Comparison of ENCODE assay signal across 14 cellular contexts in the genomic region with DNA sequence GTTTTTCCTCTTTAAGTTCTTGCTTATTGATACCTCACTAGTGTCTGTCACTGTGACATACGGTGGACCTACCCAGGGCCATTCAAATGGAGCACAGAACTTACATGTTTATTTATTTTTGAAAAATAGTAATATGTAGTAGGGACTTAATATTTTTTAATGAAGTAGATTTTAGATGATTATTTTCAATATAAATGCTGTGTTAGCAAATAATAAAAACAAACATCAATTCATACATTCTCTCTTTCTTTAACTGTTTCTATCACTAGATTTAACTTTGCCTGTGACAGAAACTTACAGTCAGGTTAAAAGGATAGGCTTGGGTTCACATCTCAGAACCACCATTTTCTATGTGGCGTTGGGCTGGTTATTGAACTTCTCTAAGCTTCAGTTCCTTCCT.
DNase-seq lines count a peak whose midpoint lies in the region; ATAC-seq and TF ChIP-seq lines count a peak whose summit lies in the region.
"Had no signal": no experiment of that assay in that cellular context is flagged by ENCODE, and none has a peak within 500 bp of the region (broad histone marks: within the 10 kb centered on the region; RNA-seq: fewer than 3 reads in every experiment).

No MANE protein-coding gene starts in this region.

- H2BK12ac ChIP-seq in mesenchymal stem cell (ENCODE audit: low read length in 2 of 2): no peak overlapping the region

- H3K79me2 ChIP-seq in OCI-LY1 (ENCODE audit: insufficient read depth, low read length): no peaks in the 10 kb centered on the region

- no peaks in the 10 kb centered on the region for H4K20me1 ChIP-seq in OCI-LY1 (ENCODE audit: insufficient read depth, low read length)
- H4K20me1 ChIP-seq: BLaER1 treated with 17β-estradiol and CSF1 and Interleukin-3, amounts not matched to agents 10 nM and 100 nM had no signal

- no peak overlapping the region for H3K18ac ChIP-seq in mesenchymal stem cell (ENCODE audit: low read depth in 1 of 2, low read length in 2 of 2)

- H3K9ac ChIP-seq in OCI-LY1 (ENCODE audit: low read length): no peak overlapping the region
- H3K9ac ChIP-seq in mesenchymal stem cell (ENCODE audit: low read length): peak overlapping the region; percentile 0
- H3K9ac ChIP-seq in stomach smooth muscle (ENCODE audit: low read length in 2 of 2): peak overlapping the region in 1 of 2 donors; percentile 55
- H3K9ac ChIP-seq: BLaER1 treated with 17β-estradiol and CSF1 and Interleukin-3, amounts not matched to agents 10 nM and 100 nM had no signal

- no peak overlapping the region for H4K91ac ChIP-seq in mesenchymal stem cell (ENCODE audit: low read length)

- H3K4me3 ChIP-seq in OCI-LY1 (ENCODE audit: low read depth, low read length, poor library complexity, severe bottlenecking) (no peak overlapping the region), brain microvascular endothelial cell (ENCODE audit: low read depth, low read length) (no peak overlapping the region), mesenchymal stem cell (ENCODE audit: insufficient read depth in 1 of 2, low read depth in 1 of 2, low read length in 2 of 2) (no peak overlapping the region), stomach smooth muscle (ENCODE audit: low read length in 2 of 2) (peak overlapping the region; percentile 23 to 76), mucosa of descending colon (no peak overlapping the region)
- H3K4me3 ChIP-seq: BLaER1 treated with 17β-estradiol and CSF1 and Interleukin-3, amounts not matched to agents 10 nM and 100 nM had no signal

- no peak overlapping the region for H2BK15ac ChIP-seq in mesenchymal stem cell (ENCODE audit: low read depth, poor library complexity, severe bottlenecking)

- DNase-seq in brain microvascular endothelial cell (no peak), mesenchymal stem cell (no peak), Kasumi-1 (lab: John Stamatoyannopoulos, UW) (no peak), mucosa of descending colon (no peak), NCI-H446 (lab: John Stamatoyannopoulos, UW) (no peak)
- DNase-seq: activated CD4-positive, alpha-beta T cell treated with anti-CD3 and anti-CD28 coated beads for 48 hours; activated T-cell treated with anti-CD3 and anti-CD28 coated beads, Interleukin-2, amount 50 U/mL, for 1 hour; central memory CD4-positive, alpha-beta T cell; SIG-M5; stimulated activated CD4-positive, alpha-beta T cell treated with anti-CD3 and anti-CD28 coated beads, Interleukin-4, amount 100 ng/mL, for 4 hours had no signal

- no peak overlapping the region for H4K8ac ChIP-seq in mesenchymal stem cell (ENCODE audit: low read length)

- no peaks in the 10 kb centered on the region for H3K79me1 ChIP-seq in mesenchymal stem cell (replicated peaks; ENCODE audit: low read length, poor library complexity, severe bottlenecking)

- no peak overlapping the region for H2AK5ac ChIP-seq in mesenchymal stem cell (ENCODE audit: low read length, severe bottlenecking)

- H3K4me1 ChIP-seq in OCI-LY1 (ENCODE audit: insufficient read depth, low read length, severe bottlenecking): peaks cover 31% of the 10 kb centered on the region
- peaks cover 1% of the 10 kb centered on the region for H3K4me1 ChIP-seq in mesenchymal stem cell (ENCODE audit: control insufficient read depth, insufficient read depth, low read depth, low read length)
- peaks cover 42% of the 10 kb centered on the region for H3K4me1 ChIP-seq in stomach smooth muscle (ENCODE audit: control insufficient read depth, insufficient read depth, low read length)
- H3K4me1 ChIP-seq in mucosa of descending colon (ENCODE audit: low read depth): peaks cover 13% of the 10 kb centered on the region

- H3K14ac ChIP-seq in mesenchymal stem cell (ENCODE audit: low read length in 2 of 2): no peak overlapping the region

- H2AFZ ChIP-seq in OCI-LY1 (ENCODE audit: low read length) (no peak overlapping the region), mesenchymal stem cell (ENCODE audit: low read depth, low read length) (no peak overlapping the region)

- H3K23ac ChIP-seq in mesenchymal stem cell (ENCODE audit: low read length in 2 of 2): no peak overlapping the region

- no peak overlapping the region for H2BK120ac ChIP-seq in mesenchymal stem cell (ENCODE audit: low read depth, low read length)

- intact Hi-C loops in mucosa of descending colon (cut with DNase I, micrococcal nuclease): no loop called here

- no peaks in the 10 kb centered on the region for H3K27me3 ChIP-seq in OCI-LY1 (ENCODE audit: insufficient read depth, low read length)
- H3K27me3 ChIP-seq in brain microvascular endothelial cell (replicated peaks): no peaks in the 10 kb centered on the region
- no peaks in the 10 kb centered on the region for H3K27me3 ChIP-seq in mesenchymal stem cell (ENCODE audit: control insufficient read depth in 1 of 2, insufficient read depth in 1 of 2, low read length in 2 of 2)
- H3K27me3 ChIP-seq in stomach smooth muscle (ENCODE audit: control insufficient read depth in 1 of 2, insufficient read depth in 2 of 2, low read length in 2 of 2): no peaks in the 10 kb centered on the region
- H3K27me3 ChIP-seq: BLaER1 treated with 17β-estradiol and CSF1 and Interleukin-3, amounts not matched to agents 10 nM and 100 nM had no signal

- in situ Hi-C loops in brain microvascular endothelial cell (cut with HindIII; ENCODE audit: low pct_ligation_motif_present, low sequenced_read_pairs): no loop called here

- peak overlapping the region in 1 of 2 experiments; percentile 27 for H3K4ac ChIP-seq in mesenchymal stem cell (ENCODE audit: low read depth in 1 of 2, low read length in 2 of 2)

- H3K4me2 ChIP-seq in OCI-LY1 (ENCODE audit: low read length): peak overlapping the region; percentile 46; the same call in 1 of the 2 replicates
- no peak overlapping the region for H3K4me2 ChIP-seq in mesenchymal stem cell (ENCODE audit: low read length, poor library complexity, severe bottlenecking)

- no peaks in the 10 kb centered on the region for H3K9me2 ChIP-seq in OCI-LY1 (ENCODE audit: low read depth, low read length)

- no peak overlapping the region for H2BK5ac ChIP-seq in mesenchymal stem cell (ENCODE audit: low read depth, low read length, poor library complexity, severe bottlenecking)

- ATAC-seq in mucosa of descending colon (no peak), GM21515 (IDR thresholded peaks at IDR 0.05; ENCODE audit: unreplicated experiment) (no peak)

- H3K36me3 ChIP-seq in OCI-LY1 (ENCODE audit: insufficient read depth, low read length) (peaks cover 71% of the 10 kb centered on the region), brain microvascular endothelial cell (replicated peaks) (peaks cover 59% of the 10 kb centered on the region), mesenchymal stem cell (ENCODE audit: control insufficient read depth in 1 of 2, insufficient read depth in 2 of 2, low read depth in 1 of 2, low read length in 2 of 2) (peaks cover 0 to 31% of the 10 kb centered on the region in 2 experiments), stomach smooth muscle (ENCODE audit: control insufficient read depth in 2 of 2, insufficient read depth in 2 of 2, low read length in 2 of 2) (peaks cover 3 to 9% of the 10 kb centered on the region in 2 donors), mucosa of descending colon (ENCODE audit: low read depth) (no peaks in the 10 kb centered on the region)
- H3K36me3 ChIP-seq: BLaER1 treated with 17β-estradiol and CSF1 and Interleukin-3, amounts not matched to agents 10 nM and 100 nM had no signal

- H3K27ac ChIP-seq in OCI-LY1 (ENCODE audit: low read depth, low read length, poor library complexity, severe bottlenecking): no peak overlapping the region
- peak overlapping the region; percentile 87 for H3K27ac ChIP-seq in brain microvascular endothelial cell
- H3K27ac ChIP-seq in mesenchymal stem cell (ENCODE audit: low read length, poor library complexity, severe bottlenecking): no peak overlapping the region
- peak overlapping the region; percentile 56 for H3K27ac ChIP-seq in stomach smooth muscle (ENCODE audit: low read length)
- H3K27ac ChIP-seq: BLaER1 treated with 17β-estradiol and CSF1 and Interleukin-3, amounts not matched to agents 10 nM and 100 nM had no signal

- no peaks in the 10 kb centered on the region for H3F3A ChIP-seq in OCI-LY1 (ENCODE audit: insufficient read depth, low read length)

- WGBS in mesenchymal stem cell: 92% methylated on average over 1 of the region's 2 CpGs

- H3K9me3 ChIP-seq in OCI-LY1 (ENCODE audit: low read length) (no peaks in the 10 kb centered on the region), mesenchymal stem cell (ENCODE audit: control insufficient read depth, low read length) (no peaks in the 10 kb centered on the region), stomach smooth muscle (ENCODE audit: control insufficient read depth in 2 of 2, low read length in 2 of 2) (no peaks in the 10 kb centered on the region), mucosa of descending colon (no peaks in the 10 kb centered on the region)
- H3K9me3 ChIP-seq: BLaER1 treated with 17β-estradiol and CSF1 and Interleukin-3, amounts not matched to agents 10 nM and 100 nM had no signal

- TF ChIP-seq CTCF in OCI-LY1 (IDR thresholded peaks at IDR 0.05; ENCODE audit: low read length) (no peak), brain microvascular endothelial cell (IDR thresholded peaks at IDR 0.05; ENCODE audit: low read depth, low read length, missing control alignments) (no peak), mucosa of descending colon (IDR thresholded peaks at IDR 0.05) (no peak)

Comparison
In these comparisons a context has a peak if more than half of its experiments do, and no peak if none do; other contexts are left out.
1. H3K27ac ChIP-seq: peak in brain microvascular endothelial cell (single experiment) and stomach smooth muscle (single experiment); none in OCI-LY1 (single experiment) and mesenchymal stem cell (single experiment).
2. H3K4me3 ChIP-seq: peak in stomach smooth muscle (2 of 2); none in OCI-LY1 (single experiment), brain microvascular endothelial cell (single experiment), mesenchymal stem cell (0 of 2) and mucosa of descending colon (single experiment).